Comparison of ENCODE assay signal across 8 cellular contexts in genomic region chr22:29766632-29767288, GRCh38. TPM values are rescaled to one million over a fixed set of nuclear protein-coding genes. Genes with fewer than 3 reads are reported as not detected.
DNase-seq lines count a peak whose midpoint lies in the region; ATAC-seq and TF ChIP-seq lines count a peak whose summit lies in the region.

TSS of gene ZMAT5 (minus strand) at chr22:29767007. CDS start at chr22:29748544, 18,463 bp downstream.

- peak; percentile 94 to 96 for DNase-seq in AML-193 (lab: John Stamatoyannopoulos, UW)
- DNase-seq in GM19238 (ENCODE audit: insufficient read length, low spot score), result peak; percentile 98
- DNase-seq in NCI-H524 treated with DMSO at 0.1 percent for 48 hours (lab: John Stamatoyannopoulos, UW), result peak; percentile 82
- DNase-seq in activated CD4-positive, alpha-beta T cell treated with anti-CD3 and anti-CD28 coated beads for 4 hours, result peak; percentile 90 to 92
- DNase-seq in kidney epithelial cell (ENCODE audit: low read depth), result peak; percentile 94
- DNase-seq in stimulated activated CD4-positive, alpha-beta T cell treated with anti-CD3 and anti-CD28 coated beads, Interleukin-15, amount 100 ng/mL, for 48 hours (ENCODE audit: low read depth in 2 of 2), result peak; percentile 90

- H3K36me3 ChIP-seq in kidney epithelial cell (ENCODE audit: control insufficient read depth, insufficient read depth, low read length), result no peaks in the 10 kb centered on the region

- TF ChIP-seq CTCF in kidney epithelial cell (IDR thresholded peaks at IDR 0.05; ENCODE audit: insufficient read depth, low read length, poor library complexity, severe bottlenecking), result no peak

- peak; percentile 87 for ATAC-seq in HG03442 (IDR thresholded peaks at IDR 0.05; ENCODE audit: unreplicated experiment)

- H3K27ac ChIP-seq in cingulate gyrus (ENCODE audit: low read depth, low read length), result peak within 1 kb of the TSS; percentile 99

- no peaks in the 10 kb centered on the region for H3K27me3 ChIP-seq in kidney epithelial cell (ENCODE audit: control insufficient read depth, insufficient read depth, low read length)

- peak within 1 kb of the TSS; percentile 91 for H3K4me3 ChIP-seq in kidney epithelial cell (ENCODE audit: low read depth, low read length)

RNA-seq across cellular contexts. Expression of gene ZMAT5, which starts in this region (rescaled TPM):
- 34.2 and 37.1 TPM in 2 replicates for total RNA-seq in kidney epithelial cell

Comparison
In these comparisons a context has a peak if more than half of its experiments do, and no peak if none do; other contexts are left out.
1. Peak in every context shown above with its lines: DNase-seq, ATAC-seq, H3K4me3 ChIP-seq and H3K27ac ChIP-seq.